Comparison of ENCODE assay signal across 12 cellular contexts in the genomic region with DNA sequence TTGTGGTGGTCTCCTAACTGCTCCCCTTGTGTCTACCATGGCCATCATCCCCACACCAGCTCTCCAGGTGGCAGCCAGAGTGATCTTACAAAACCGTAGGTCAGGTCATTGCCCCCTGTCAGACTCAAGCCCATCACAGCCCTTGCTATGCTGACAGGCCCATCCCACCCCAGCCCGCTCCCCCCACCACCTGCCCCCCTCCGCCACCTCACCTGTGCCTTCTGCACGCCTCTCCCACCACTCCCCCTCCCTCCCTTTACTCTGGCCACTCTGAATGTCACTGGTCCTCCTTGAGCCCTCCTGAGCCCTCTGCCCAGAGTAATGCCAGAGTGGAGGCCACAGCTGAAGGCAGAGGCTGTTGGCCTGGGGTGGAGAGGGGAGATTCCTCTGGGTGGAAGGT. TPM values are rescaled to one million over a fixed set of nuclear protein-coding genes. Genes with fewer than 3 reads are reported as not detected.
DNase-seq lines count a peak whose midpoint lies in the region; ATAC-seq and TF ChIP-seq lines count a peak whose summit lies in the region.
"Had no signal": no experiment of that assay in that cellular context is flagged by ENCODE, and none has a peak within 500 bp of the region (broad histone marks: within the 10 kb centered on the region; RNA-seq: fewer than 3 reads in every experiment).

No MANE protein-coding gene starts in this region.

- no peak for ATAC-seq in activated naive CD4-positive, alpha-beta T cell treated with anti-CD3 and anti-CD28 coated beads, Interleukin-2, amount 50 U/mL, for 72 hours
- ATAC-seq in memory B cell (ENCODE audit: low read depth), result no peak
- no peak for ATAC-seq in GM19397 (IDR thresholded peaks at IDR 0.05; ENCODE audit: unreplicated experiment)

- peak overlapping the region; percentile 61 to 67 for H3K4me3 ChIP-seq in tibial artery

- no peaks in the 10 kb centered on the region for H3K9me3 Mint-ChIP-seq in activated naive CD4-positive, alpha-beta T cell treated with anti-CD3 and anti-CD28 coated beads for 36 hours
- no peaks in the 10 kb centered on the region for H3K9me3 Mint-ChIP-seq in activated naive CD4-positive, alpha-beta T cell treated with anti-CD3 and anti-CD28 coated beads, Interleukin-2, amount 50 U/mL, for 72 hours
- H3K9me3 Mint-ChIP-seq in activated naive CD8-positive, alpha-beta T cell treated with anti-CD3 and anti-CD28 coated beads for 36 hours, result no peaks in the 10 kb centered on the region
- H3K9me3 Mint-ChIP-seq in memory B cell, result no peaks in the 10 kb centered on the region

- H3K27me3 ChIP-seq in tibial artery, result no peaks in the 10 kb centered on the region

- H3K9me3 ChIP-seq in tibial artery, result no peaks in the 10 kb centered on the region
- H3K9me3 ChIP-seq: neutrophil had no signal

- CTCF ChIA-PET in activated naive CD4-positive, alpha-beta T cell treated with anti-CD3 and anti-CD28 coated beads for 36 hours (lab: Charles Lee), result interaction anchor here (0.9 to 6.2 kb wide), 8 partner anchors 8 to 488 kb away, joined by 3 to 61 read pairs (median 4); no protein-coding TSS in a partner anchor

- in situ Hi-C loops in ACHN (cut with HindIII; ENCODE audit: low pct_ligation_motif_present, low pct_unique_long_range_greater_than_20kb, low sequenced_read_pairs), result loop anchor here (25.0 kb wide), 1 partner anchor 471 kb away; no protein-coding TSS in a partner anchor

- DNase-seq in activated naive CD4-positive, alpha-beta T cell treated with anti-CD3 and anti-CD28 coated beads for 36 hours, result no peak
- DNase-seq in activated naive CD4-positive, alpha-beta T cell treated with anti-CD3 and anti-CD28 coated beads, Interleukin-2, amount 50 U/mL, for 72 hours (ENCODE audit: low spot score in 2 of 2), result no peak
- no peak for DNase-seq in activated naive CD8-positive, alpha-beta T cell treated with anti-CD3 and anti-CD28 coated beads for 36 hours
- no peak for DNase-seq in memory B cell (ENCODE audit: low spot score in 2 of 2)
- DNase-seq in tibial artery, result peak in 1 of 2 donors; percentile 56
- no peak for DNase-seq in ACHN
- DNase-seq in SIG-M5 (lab: John Stamatoyannopoulos, UW), result no peak
- DNase-seq: KG1; NK-92 treated with Interleukin-12 subunit alpha and Interleukin-12 subunit beta, amount 100 ng/mL, for 24 hours had no signal

- no peaks in the 10 kb centered on the region for H3K27me3 Mint-ChIP-seq in activated naive CD4-positive, alpha-beta T cell treated with anti-CD3 and anti-CD28 coated beads for 36 hours (ENCODE audit: low read depth)
- no peaks in the 10 kb centered on the region for H3K27me3 Mint-ChIP-seq in activated naive CD8-positive, alpha-beta T cell treated with anti-CD3 and anti-CD28 coated beads for 36 hours
- H3K27me3 Mint-ChIP-seq in memory B cell, result no peaks in the 10 kb centered on the region

- no peak overlapping the region for H3K27ac Mint-ChIP-seq in activated naive CD4-positive, alpha-beta T cell treated with anti-CD3 and anti-CD28 coated beads for 36 hours
- peak overlapping the region in 1 of 2 donors; percentile 86 for H3K27ac Mint-ChIP-seq in activated naive CD4-positive, alpha-beta T cell treated with anti-CD3 and anti-CD28 coated beads, Interleukin-2, amount 50 U/mL, for 72 hours
- no peak overlapping the region for H3K27ac Mint-ChIP-seq in activated naive CD8-positive, alpha-beta T cell treated with anti-CD3 and anti-CD28 coated beads for 36 hours
- H3K27ac Mint-ChIP-seq in memory B cell, result no peak overlapping the region

- H3K27ac ChIP-seq in tibial artery, result no peak overlapping the region
- H3K27ac ChIP-seq: neutrophil had no signal

- TF ChIP-seq CTCF in tibial artery (IDR thresholded peaks at IDR 0.05), result no peak

- intact Hi-C loops in activated naive CD4-positive, alpha-beta T cell treated with anti-CD3 and anti-CD28 coated beads for 36 hours (cut with micrococcal nuclease), result no loop called here
- intact Hi-C loops in tibial artery (cut with DNase I; ENCODE audit: low total_unique reads), result loop anchor here (5.0 kb wide), 1 partner anchor 461 kb away; no protein-coding TSS in a partner anchor

- H3K36me3 Mint-ChIP-seq in activated naive CD4-positive, alpha-beta T cell treated with anti-CD3 and anti-CD28 coated beads for 36 hours (ENCODE audit: low read depth), result no peaks in the 10 kb centered on the region
- H3K36me3 Mint-ChIP-seq in activated naive CD4-positive, alpha-beta T cell treated with anti-CD3 and anti-CD28 coated beads, Interleukin-2, amount 50 U/mL, for 72 hours, result no peaks in the 10 kb centered on the region
- peaks cover 5% of the 10 kb centered on the region for H3K36me3 Mint-ChIP-seq in activated naive CD8-positive, alpha-beta T cell treated with anti-CD3 and anti-CD28 coated beads for 36 hours
- H3K36me3 Mint-ChIP-seq in memory B cell, result peaks cover 15% of the 10 kb centered on the region

- H3K4me1 Mint-ChIP-seq in activated naive CD4-positive, alpha-beta T cell treated with anti-CD3 and anti-CD28 coated beads for 36 hours (ENCODE audit: low read depth), result peaks cover 4% of the 10 kb centered on the region
- H3K4me1 Mint-ChIP-seq in activated naive CD8-positive, alpha-beta T cell treated with anti-CD3 and anti-CD28 coated beads for 36 hours, result peaks cover 8% of the 10 kb centered on the region
- peaks cover 29% of the 10 kb centered on the region for H3K4me1 Mint-ChIP-seq in memory B cell

- H3K4me3 Mint-ChIP-seq in activated naive CD4-positive, alpha-beta T cell treated with anti-CD3 and anti-CD28 coated beads for 36 hours, result peak overlapping the region; percentile 87
- H3K4me3 Mint-ChIP-seq in activated naive CD8-positive, alpha-beta T cell treated with anti-CD3 and anti-CD28 coated beads for 36 hours, result peak overlapping the region; percentile 87
- peak overlapping the region; percentile 98 for H3K4me3 Mint-ChIP-seq in memory B cell

- peaks cover 0 to 14% (median 6%) of the 10 kb centered on the region in 4 donors for H3K4me1 ChIP-seq in tibial artery

- no peaks in the 10 kb centered on the region for H3K36me3 ChIP-seq in tibial artery
- H3K36me3 ChIP-seq: neutrophil had no signal

RNA-seq across cellular contexts. Expression of gene TEX35, which starts 28.5 kb away (rescaled TPM):
- not detected for total RNA-seq in activated naive CD4-positive, alpha-beta T cell treated with anti-CD3 and anti-CD28 coated beads for 36 hours
- total RNA-seq in activated naive CD4-positive, alpha-beta T cell treated with anti-CD3 and anti-CD28 coated beads, Interleukin-2, amount 50 U/mL, for 72 hours, result not detected
- not detected for total RNA-seq in activated naive CD8-positive, alpha-beta T cell treated with anti-CD3 and anti-CD28 coated beads for 36 hours
- total RNA-seq: activated CD8-positive, alpha-beta memory T cell treated with anti-CD3 and anti-CD28 coated beads for 36 hours had no signal

RNA-seq across cellular contexts. Expression of gene CLEC20A, which starts 44.6 kb away (rescaled TPM):
- not detected for total RNA-seq in activated naive CD4-positive, alpha-beta T cell treated with anti-CD3 and anti-CD28 coated beads for 36 hours
- not detected for total RNA-seq in activated naive CD4-positive, alpha-beta T cell treated with anti-CD3 and anti-CD28 coated beads, Interleukin-2, amount 50 U/mL, for 72 hours
- total RNA-seq in activated naive CD8-positive, alpha-beta T cell treated with anti-CD3 and anti-CD28 coated beads for 36 hours, result not detected
- total RNA-seq: activated CD8-positive, alpha-beta memory T cell treated with anti-CD3 and anti-CD28 coated beads for 36 hours had no signal
